Comparison of ENCODE assay signal across 1 cellular context in genomic region chr3:50154476-50154839, GRCh38.
TF ChIP-seq lines count a peak whose summit lies in the region.

No MANE protein-coding gene starts in this region.

TF ChIP-seq in K562, 482 proteins besides CTCF, POLR2A, EP300 and RAD21 (continued from another document):
- TF ChIP-seq ZBTB7A (IDR thresholded peaks at IDR 0.05; ENCODE audit: borderline replicate concordance, control insufficient read depth, low read depth, low read length) (peak; percentile 30; the same call in 1 of the 2 replicates), POU5F1 (IDR thresholded peaks at IDR 0.05; ENCODE audit: borderline replicate concordance, low read depth, low read length, partially characterized antibody) (no peak), CBX1 (IDR thresholded peaks at IDR 0.05; ENCODE audit: low read depth) (no peak), HNRNPL (IDR thresholded peaks at IDR 0.05; ENCODE audit: low read depth, low read length) (0 out of 2 replicates have a peak, but pooled peaks have one; percentile 50), TAF9B (IDR thresholded peaks at IDR 0.05; ENCODE audit: partially characterized antibody) (no peak), RCOR1 (IDR thresholded peaks at IDR 0.05; ENCODE audit: borderline replicate concordance in 1 of 2, low read depth in 2 of 2, low read length in 2 of 2) (no peak), EGR1 (conservative IDR thresholded peaks at IDR 0.05) (peak; percentile 31; the same call in 1 of the 2 replicates), ESRRB (CRISPR knock-in tag; IDR thresholded peaks at IDR 0.05; ENCODE audit: borderline replicate concordance) (no peak), RB1 (IDR thresholded peaks at IDR 0.05; ENCODE audit: low read depth) (0 out of 2 replicates have a peak, but pooled peaks have one; percentile 27), SMARCB1 (IDR thresholded peaks at IDR 0.05; ENCODE audit: insufficient read length, low read depth) (no peak)
